In genomic region chr6:13560651-13561044, GRCh38 we compare ENCODE assay signal across 1 cellular context.
TF ChIP-seq lines count a peak whose summit lies in the region.

No MANE protein-coding gene starts in this region.

TF ChIP-seq in GM23338, 12 proteins besides CTCF, POLR2A, EP300 and RAD21 (continued from another document):
- TF ChIP-seq ZNF462 (CRISPR knock-in tag; IDR thresholded peaks at IDR 0.05) (no peak), ETS1 (IDR thresholded peaks at IDR 0.05) (no peak), STAT1 (IDR thresholded peaks at IDR 0.05; ENCODE audit: unreplicated experiment) (no peak)
TF ChIP-seq in GM23338: peak in this region for 0.
